13 cellular contexts compared by ENCODE assay signal in the genomic region with DNA sequence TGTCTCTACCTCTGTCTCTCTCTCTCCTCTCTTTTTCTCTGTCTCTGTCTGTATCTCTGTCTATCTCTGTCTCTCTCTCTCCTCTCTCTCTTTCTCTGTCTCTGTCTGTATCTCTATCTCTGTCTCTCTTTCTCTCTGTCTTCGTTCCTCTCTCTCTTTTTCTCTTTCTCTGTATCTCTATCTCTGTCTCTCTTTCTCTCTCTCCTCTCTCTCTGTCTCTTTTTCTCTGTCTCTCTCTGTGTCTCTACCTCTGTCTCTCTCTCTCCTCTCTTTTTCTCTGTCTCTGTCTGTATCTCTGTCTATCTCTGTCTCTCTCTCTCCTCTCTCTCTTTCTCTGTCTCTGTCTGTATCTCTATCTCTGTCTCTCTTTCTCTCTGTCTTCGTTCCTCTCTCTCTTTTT. TPM values are rescaled to one million over a fixed set of nuclear protein-coding genes. Genes with fewer than 3 reads are reported as not detected.
A peak's percentile ranks its signal among the peaks of the same experiment; 100 is the strongest.
DNase-seq lines count a peak whose midpoint lies in the region; ATAC-seq, FAIRE-seq and TF ChIP-seq lines count a peak whose summit lies in the region.
"Not testable (repeated sequence)": the region's sequence is repeated elsewhere in the genome, so short reads cannot be mapped to it uniquely, and the experiment has no call there.
"Had no signal": no experiment of that assay in that cellular context is flagged by ENCODE, and none has a peak within 500 bp of the region (broad histone marks: within the 10 kb centered on the region; RNA-seq: fewer than 3 reads in every experiment).

No MANE protein-coding gene starts in this region.

- CTCF ChIA-PET in HEK293 (lab: Yijun Ruan, JAX); K562 (lab: Yijun Ruan, JAX; ENCODE audit: low intra/inter-chr PET ratio): not testable (repeated sequence)

- peaks cover 71% of the 10 kb centered on the region for H3K27me3 Mint-ChIP-seq in T-helper 2 cell treated with Interferon-gamma antibody and Interleukin-4, amounts not matched to agents 5 μg/mL and 100 μg/mL, for 36 hours (ENCODE audit: low read depth)

- not testable (repeated sequence) for H3K27me3 ChIP-seq in K562 (ENCODE audit: control insufficient read depth in 2 of 2, insufficient read depth in 2 of 2, low read length in 2 of 2)
- peaks cover 0 to 14% (median 2%) of the 10 kb centered on the region in 4 donors for H3K27me3 ChIP-seq in pancreas

- not testable (repeated sequence) for H3K9me1 ChIP-seq in K562 (ENCODE audit: control insufficient read depth, insufficient read depth, low read length)

- not testable (repeated sequence) for H3K4me3 Mint-ChIP-seq in T-helper 2 cell treated with Interferon-gamma antibody and Interleukin-4, amounts not matched to agents 5 μg/mL and 100 μg/mL, for 36 hours

- H2AFZ ChIP-seq in K562 (ENCODE audit: low read depth, low read length), result not testable (repeated sequence)

- not testable (repeated sequence) for H3K4me2 ChIP-seq in K562 (ENCODE audit: insufficient read depth, low read length)

- not testable (repeated sequence) for H3K36me3 ChIP-seq in HEK293 (ENCODE audit: control insufficient read depth in 2 of 2, insufficient read depth in 1 of 2, low read length in 2 of 2); K562 (ENCODE audit: control insufficient read depth, insufficient read depth, low read length); pancreas

- intact Hi-C loops in K562 (cut with micrococcal nuclease); pancreas (cut with DNase I): not testable (repeated sequence)

- not testable (repeated sequence) for H3K4me1 ChIP-seq in HEK293 (ENCODE audit: control insufficient read depth, insufficient read depth, low read length); K562 (replicated peaks in 1 of 2; ENCODE audit: control insufficient read depth in 2 of 2, insufficient read depth in 2 of 2, low read length in 2 of 2); pancreas

- WGBS in K562 (ENCODE audit: insufficient coverage, low coverage, missing lambda C conversion rate), result 0% methylated on average over 1 of the region's 2 CpGs
- 32 to 52% methylated on average over 1 to 2 of the region's 2 CpGs for WGBS in pancreas, 2 donors

- TF ChIP-seq EP300 in K562 (IDR thresholded peaks at IDR 0.05; ENCODE audit: low read length), result not testable (repeated sequence)

- H3K9me3 ChIP-seq in HEK293 (ENCODE audit: control insufficient read depth, insufficient read depth, low read depth, low read length); K562 (replicated peaks; ENCODE audit: control insufficient read depth, insufficient read depth, low read depth, low read length); pancreas: not testable (repeated sequence)

- POLR2A ChIA-PET in HEK293 (lab: Yijun Ruan, JAX); K562 (lab: Yijun Ruan, JAX): not testable (repeated sequence)

- not testable (repeated sequence) for H3K4me3 ChIP-seq in HEK293 (ENCODE audit: low read depth, low read length); K562; pancreas

- H3K4me1 Mint-ChIP-seq in T-helper 2 cell treated with Interferon-gamma antibody and Interleukin-4, amounts not matched to agents 5 μg/mL and 100 μg/mL, for 36 hours (ENCODE audit: low read depth), result not testable (repeated sequence)

- not testable (repeated sequence) for H3K36me3 Mint-ChIP-seq in T-helper 2 cell treated with Interferon-gamma antibody and Interleukin-4, amounts not matched to agents 5 μg/mL and 100 μg/mL, for 36 hours (ENCODE audit: low read depth)

- H3K79me2 ChIP-seq in K562 (ENCODE audit: control insufficient read depth, insufficient read depth, low read length), result not testable (repeated sequence)

- not testable (repeated sequence) for TF ChIP-seq RAD21 in K562 (CRISPR knock-in tag; conservative IDR thresholded peaks at IDR 0.05 in 1 of 2, IDR thresholded peaks at IDR 0.05 in 1 of 2)

- in situ Hi-C loops in K562 (cut with MboI), result not testable (repeated sequence)

- H4K20me1 ChIP-seq in K562 (replicated peaks; ENCODE audit: control insufficient read depth, insufficient read depth, low read length), result not testable (repeated sequence)

- not testable (repeated sequence) for H3K9me3 Mint-ChIP-seq in T-helper 2 cell treated with Interferon-gamma antibody and Interleukin-4, amounts not matched to agents 5 μg/mL and 100 μg/mL, for 36 hours

- H3K27ac ChIP-seq in HEK293 (ENCODE audit: extremely low read depth, low read depth, low read length); K562 (ENCODE audit: extremely low read depth, low read depth, low read length); pancreas: not testable (repeated sequence)

- H3K9ac ChIP-seq in K562 (ENCODE audit: insufficient read depth in 1 of 2, low read depth in 2 of 2, low read length in 2 of 2), result not testable (repeated sequence)

- peak overlapping the region; percentile 28 for H3K27ac Mint-ChIP-seq in T-helper 2 cell treated with Interferon-gamma antibody and Interleukin-4, amounts not matched to agents 5 μg/mL and 100 μg/mL, for 36 hours

- BruUV-seq in K562 (replicated peaks; lab: Mats Ljungman, UMichigan), result not testable (repeated sequence)

- FAIRE-seq in K562 (lab: Jason Lieb, UNC), result not testable (repeated sequence)
- FAIRE-seq in pancreas (lab: Jason Lieb, UNC), result peak; percentile 84

- not testable (repeated sequence) for TF ChIP-seq CTCF in HEK293 (tag by site-specific recombination; IDR thresholded peaks at IDR 0.05); K562 (IDR thresholded peaks at IDR 0.05 in 2 of 3, conservative IDR thresholded peaks at IDR 0.05 in 1 of 3; ENCODE audit: insufficient read depth in 2 of 3, low read depth in 1 of 3, low read length in 3 of 3); pancreas (IDR thresholded peaks at IDR 0.05)

- TF ChIP-seq POLR2A in K562 (conservative IDR thresholded peaks at IDR 0.05), result not testable (repeated sequence)

- DNase-seq in T-helper 2 cell treated with Interferon-gamma antibody and Interleukin-4, amounts not matched to agents 5 μg/mL and 100 μg/mL, for 36 hours (ENCODE audit: low spot score); K562 (ENCODE audit: extremely low read depth in 1 of 4, low spot score in 3 of 4); pancreas: not testable (repeated sequence)

- ATAC-seq in K562, pancreas: not testable (repeated sequence)

TF ChIP-seq in HEK293, 187 proteins besides CTCF, POLR2A, EP300 and RAD21:
- peak; percentile 94 for TF ChIP-seq ZNF596 (tag by site-specific recombination; IDR thresholded peaks at IDR 0.05)

TF ChIP-seq in K562, 482 proteins besides CTCF, POLR2A, EP300 and RAD21:
- TF ChIP-seq, protein P1, sequence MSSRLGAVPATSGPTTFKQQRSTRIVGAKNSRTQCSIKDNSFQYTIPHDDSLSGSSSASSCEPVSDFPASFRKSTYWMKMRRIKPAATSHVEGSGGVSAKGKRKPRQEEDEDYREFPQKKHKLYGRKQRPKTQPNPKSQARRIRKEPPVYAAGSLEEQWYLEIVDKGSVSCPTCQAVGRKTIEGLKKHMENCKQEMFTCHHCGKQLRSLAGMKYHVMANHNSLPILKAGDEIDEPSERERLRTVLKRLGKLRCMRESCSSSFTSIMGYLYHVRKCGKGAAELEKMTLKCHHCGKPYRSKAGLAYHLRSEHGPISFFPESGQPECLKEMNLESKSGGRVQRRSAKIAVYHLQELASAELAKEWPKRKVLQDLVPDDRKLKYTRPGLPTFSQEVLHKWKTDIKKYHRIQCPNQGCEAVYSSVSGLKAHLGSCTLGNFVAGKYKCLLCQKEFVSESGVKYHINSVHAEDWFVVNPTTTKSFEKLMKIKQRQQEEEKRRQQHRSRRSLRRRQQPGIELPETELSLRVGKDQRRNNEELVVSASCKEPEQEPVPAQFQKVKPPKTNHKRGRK (tag; IDR thresholded peaks at IDR 0.05), result peak; percentile 21; the same call in 1 of the 2 replicates
TF ChIP-seq in K562: peak in this region for 1; not testable (repeated sequence) for 481.

RNA-seq across cellular contexts. Expression of a gene that starts 4.5 kb away (rescaled TPM):
- not detected in 2 replicates for total RNA-seq in K562 (2011; cell fraction: chromatin; rRNA removed; ENCODE audit: low replicate concordance)
- not detected in 2 replicates for total RNA-seq in K562 (2011; cell fraction: nucleolus; rRNA removed)
- not detected in 2 replicates for total RNA-seq in K562 (2011; cell fraction: nucleoplasm; rRNA removed)
- not detected in 2 replicates for total RNA-seq in K562 (2014; rRNA removed)
- not detected in 2 replicates for total RNA-seq in K562 (2014; rRNA removed; fragmentation: Illumina TruSeq; extraction: Trizol)
- total RNA-seq in K562 (2015; rRNA removed; fragmentation: Illumina TruSeq; extraction: Trizol), result not detected in 2 replicates
- not detected in 2 replicates for total RNA-seq in K562 (2021)
- polyA plus RNA-seq in K562 (2011; rRNA removed), result not detected in 2 replicates
- polyA plus RNA-seq in K562 (2011; cell fraction: cytosol; rRNA removed), result not detected in 2 replicates
- not detected in 2 replicates for polyA plus RNA-seq in K562 (2011; cell fraction: nucleus; rRNA removed)
- polyA plus RNA-seq in K562 (2012), result not detected in 2 replicates
- not detected in 2 replicates for polyA plus RNA-seq in K562 (2014; fragmentation: Illumina TruSeq; extraction: Trizol)
- not detected for polyA plus RNA-seq in K562 (2014; fragmentation: Nextera tagmentation; extraction: Ambion mirVana)
- not detected in 2 replicates for polyA plus RNA-seq in K562 (2014; rRNA removed)
- polyA minus RNA-seq in K562 (2011; rRNA and poly(A)+ RNA removed), result not detected in 2 replicates
- polyA minus RNA-seq in K562 (2011; cell fraction: cytosol; rRNA and poly(A)+ RNA removed), result not detected in 2 replicates
- polyA minus RNA-seq in K562 (2011; cell fraction: nucleus; rRNA and poly(A)+ RNA removed), result not detected in 2 replicates
- total RNA-seq in pancreas, result not detected
- polyA plus RNA-seq in pancreas, result not detected
- total RNA-seq: A673; CD4-positive, alpha-beta memory T cell; CD4-positive, CD25-positive, alpha-beta regulatory T cell; CD8-positive, alpha-beta memory T cell; Daoy; G401; GM12878 had no signal
- polyA plus RNA-seq: AG04450; CD14-positive monocyte; CD4-positive, alpha-beta memory T cell; CD4-positive, CD25-positive, alpha-beta regulatory T cell; CD8-positive, alpha-beta memory T cell had no signal
